ENCODE assay signal across 8 cellular contexts in genomic region chr19:45637890-45638667, GRCh38. TPM values are rescaled to one million over a fixed set of nuclear protein-coding genes. Genes with fewer than 3 reads are reported as not detected.
DNase-seq lines count a peak whose midpoint lies in the region; ATAC-seq, FAIRE-seq and TF ChIP-seq lines count a peak whose summit lies in the region.

No MANE protein-coding gene starts in this region.

- dilution Hi-C loops in endothelial cell of umbilical vein (cut with MboI; ENCODE audit: extremely low pct_ligation_motif_present, low sequenced_read_pairs), result no loop called here

- H3K27ac ChIP-seq in DND-41 (ENCODE audit: low read length) (0 out of 2 replicates have a peak overlapping the region, but pooled peaks have one; percentile 3), OCI-LY1 (ENCODE audit: low read depth, low read length, poor library complexity, severe bottlenecking) (no peak overlapping the region), endothelial cell of umbilical vein (ENCODE audit: insufficient read depth, low read depth, low read length) (no peak overlapping the region), neuronal stem cell (replicated peaks; ENCODE audit: low read length) (no peak overlapping the region)
- H3K27ac ChIP-seq in effector memory CD4-positive, alpha-beta T cell (ENCODE audit: insufficient read depth, low read length, poor library complexity, severe bottlenecking), result no peak overlapping the region

- TF ChIP-seq POLR2A in endothelial cell of umbilical vein (IDR thresholded peaks at IDR 0.05; ENCODE audit: low read depth, low read length), result no peak

- H3K4me3 ChIP-seq in DND-41 (ENCODE audit: low read depth in 1 of 2, low read length in 2 of 2) (peak overlapping the region; percentile 49 to 73; a peak in 3 of 4 replicates), OCI-LY1 (ENCODE audit: low read depth, low read length, poor library complexity, severe bottlenecking) (peak overlapping the region; percentile 71), endothelial cell of umbilical vein (replicated peaks in 1 of 3; ENCODE audit: insufficient read depth in 1 of 3, low read depth in 1 of 3, low read length in 3 of 3) (peak overlapping the region in 1 of 3 experiments; percentile 52), neuronal stem cell (ENCODE audit: low read length in 2 of 2) (no peak overlapping the region)
- no peak overlapping the region for H3K4me3 ChIP-seq in effector memory CD4-positive, alpha-beta T cell (ENCODE audit: insufficient read depth, low read depth, low read length, poor library complexity, severe bottlenecking)

- no peak overlapping the region for H2BK120ac ChIP-seq in neuronal stem cell (ENCODE audit: low read depth, low read length)

- no peaks in the 10 kb centered on the region for H3F3A ChIP-seq in OCI-LY1 (ENCODE audit: insufficient read depth, low read length)

- no peak overlapping the region for H2BK5ac ChIP-seq in neuronal stem cell (ENCODE audit: low read length)

- peak overlapping the region; percentile 81 for H2AK5ac ChIP-seq in neuronal stem cell (ENCODE audit: low read depth, low read length)

- H2BK15ac ChIP-seq in neuronal stem cell (ENCODE audit: low read length), result no peak overlapping the region

- H2AFZ ChIP-seq in DND-41 (ENCODE audit: low read depth, low read length), result no peak overlapping the region
- H2AFZ ChIP-seq in OCI-LY1 (ENCODE audit: low read length), result no peak overlapping the region
- H2AFZ ChIP-seq in endothelial cell of umbilical vein (ENCODE audit: low read depth, low read length), result no peak overlapping the region
- peak overlapping the region; percentile 6 for H2AFZ ChIP-seq in neuronal stem cell (ENCODE audit: low read length)

- POLR2A ChIA-PET in endothelial cell of umbilical vein (lab: Charles Lee), result no interaction called here

- no peaks in the 10 kb centered on the region for H3K79me1 ChIP-seq in neuronal stem cell (ENCODE audit: low read depth, low read length)

- no peak overlapping the region for H4K8ac ChIP-seq in neuronal stem cell (ENCODE audit: low read depth, low read length)

- peak; percentile 38 for FAIRE-seq in endothelial cell of umbilical vein (lab: Jason Lieb, UNC)

- TF ChIP-seq CTCF in DND-41 (IDR thresholded peaks at IDR 0.05; ENCODE audit: borderline replicate concordance, extremely low read depth, low read length, poor library complexity, severe bottlenecking) (no peak), OCI-LY1 (IDR thresholded peaks at IDR 0.05; ENCODE audit: low read length) (no peak), endothelial cell of umbilical vein (IDR thresholded peaks at IDR 0.05; ENCODE audit: extremely low read depth in 1 of 2, insufficient read depth in 1 of 2, low read depth in 1 of 2, low read length in 2 of 2) (no peak)

- H2BK12ac ChIP-seq in neuronal stem cell (ENCODE audit: low read length), result no peak overlapping the region

- H3K4me2 ChIP-seq in DND-41 (ENCODE audit: insufficient read depth, low read length), result peak overlapping the region; percentile 69
- H3K4me2 ChIP-seq in OCI-LY1 (ENCODE audit: low read length), result peak overlapping the region; percentile 62
- peak overlapping the region; percentile 64 for H3K4me2 ChIP-seq in endothelial cell of umbilical vein (ENCODE audit: insufficient read depth, low read length)
- H3K4me2 ChIP-seq in neuronal stem cell (ENCODE audit: insufficient read depth, low read length, poor library complexity, severe bottlenecking), result peak overlapping the region; percentile 38

- no peaks in the 10 kb centered on the region for H3K9me2 ChIP-seq in OCI-LY1 (ENCODE audit: low read depth, low read length)

- H3K18ac ChIP-seq in neuronal stem cell (ENCODE audit: low read length), result no peak overlapping the region

- ATAC-seq in DND-41 (ENCODE audit: insufficient read depth, low read depth) (no peak), GM21529 (IDR thresholded peaks at IDR 0.05; ENCODE audit: unreplicated experiment) (no peak), HG03432 (IDR thresholded peaks at IDR 0.05; ENCODE audit: unreplicated experiment) (no peak)

- H3K36me3 ChIP-seq in DND-41 (ENCODE audit: insufficient read depth, low read length) (peaks cover 6% of the 10 kb centered on the region), OCI-LY1 (ENCODE audit: insufficient read depth, low read length) (0 out of 2 replicates have a peak, but pooled peaks cover 4% of the 10 kb centered on the region), endothelial cell of umbilical vein (ENCODE audit: control insufficient read depth in 2 of 2, extremely low read depth in 1 of 2, insufficient read depth in 2 of 2, low read length in 2 of 2) (no peaks in the 10 kb centered on the region), neuronal stem cell (replicated peaks in 1 of 2; ENCODE audit: control insufficient read depth in 2 of 2, insufficient read depth in 2 of 2, low read length in 2 of 2) (no peaks in the 10 kb centered on the region)
- H3K36me3 ChIP-seq in effector memory CD4-positive, alpha-beta T cell (ENCODE audit: control insufficient read depth, insufficient read depth, low read length), result no peaks in the 10 kb centered on the region

- H3K9ac ChIP-seq in DND-41 (ENCODE audit: low read depth, low read length) (peak overlapping the region; percentile 71), OCI-LY1 (ENCODE audit: low read length) (peak overlapping the region; percentile 75), endothelial cell of umbilical vein (replicated peaks; ENCODE audit: extremely low read depth, insufficient read depth, low read length) (no peak overlapping the region), neuronal stem cell (ENCODE audit: low read depth, low read length, poor library complexity) (no peak overlapping the region)

- H3K79me2 ChIP-seq in DND-41 (ENCODE audit: insufficient read depth, low read length) (peaks cover 6% of the 10 kb centered on the region), OCI-LY1 (ENCODE audit: insufficient read depth, low read length) (no peaks in the 10 kb centered on the region), endothelial cell of umbilical vein (ENCODE audit: control insufficient read depth, insufficient read depth, low read length) (no peaks in the 10 kb centered on the region)

- TSS peak; percentile 33 for BruUV-seq in endothelial cell of umbilical vein (replicated peaks; lab: Mats Ljungman, UMichigan)

- no peak overlapping the region for H3K4ac ChIP-seq in neuronal stem cell (ENCODE audit: low read length)

- no peaks in the 10 kb centered on the region for H3K9me1 ChIP-seq in endothelial cell of umbilical vein (replicated peaks; ENCODE audit: control insufficient read depth, extremely low read depth, insufficient read depth, low read length)

- no peak overlapping the region for H4K91ac ChIP-seq in neuronal stem cell (ENCODE audit: low read depth, low read length, poor library complexity)

- H3K27me3 ChIP-seq in DND-41 (ENCODE audit: insufficient read depth, low read length, poor library complexity), result no peaks in the 10 kb centered on the region
- H3K27me3 ChIP-seq in OCI-LY1 (ENCODE audit: insufficient read depth, low read length), result no peaks in the 10 kb centered on the region
- no peaks in the 10 kb centered on the region for H3K27me3 ChIP-seq in endothelial cell of umbilical vein (ENCODE audit: control insufficient read depth in 2 of 2, insufficient read depth in 2 of 2, low read length in 2 of 2)
- H3K27me3 ChIP-seq in neuronal stem cell (ENCODE audit: control insufficient read depth in 3 of 3, insufficient read depth in 3 of 3, low read depth in 1 of 3, low read length in 3 of 3), result peaks cover 0 to 10% (median 0%) of the 10 kb centered on the region in 3 experiments
- H3K27me3 ChIP-seq in effector memory CD4-positive, alpha-beta T cell (replicated peaks; ENCODE audit: control insufficient read depth, insufficient read depth, low read length, poor library complexity, severe bottlenecking), result no peaks in the 10 kb centered on the region

- no peak overlapping the region for H3K23ac ChIP-seq in neuronal stem cell (ENCODE audit: low read depth, low read length, poor library complexity)

- CTCF ChIA-PET in endothelial cell of umbilical vein (lab: Charles Lee), result interaction anchor here (0.9 to 1.1 kb wide), 3 partner anchors 39 to 83 kb away, joined by 3 to 4 read pairs (median 3); no protein-coding TSS in a partner anchor

- H3K14ac ChIP-seq in neuronal stem cell (ENCODE audit: low read length), result no peak overlapping the region

- no peaks in the 10 kb centered on the region for H4K20me1 ChIP-seq in DND-41 (ENCODE audit: insufficient read depth, low read length)
- no peaks in the 10 kb centered on the region for H4K20me1 ChIP-seq in OCI-LY1 (ENCODE audit: insufficient read depth, low read length)
- no peaks in the 10 kb centered on the region for H4K20me1 ChIP-seq in endothelial cell of umbilical vein (replicated peaks; ENCODE audit: control insufficient read depth, extremely low read depth, insufficient read depth, low read length)

- DNase-seq in DND-41, result no peak
- DNase-seq in endothelial cell of umbilical vein (ENCODE audit: low read depth, low spot score), result no peak
- DNase-seq in neuronal stem cell (ENCODE audit: low spot score), result no peak
- DNase-seq in effector memory CD4-positive, alpha-beta T cell, result no peak
- no peak for DNase-seq in NCI-H128 (lab: John Stamatoyannopoulos, UW; ENCODE audit: unreplicated experiment)

- H3K9me3 ChIP-seq in DND-41 (ENCODE audit: insufficient read depth, low read length, severe bottlenecking) (no peaks in the 10 kb centered on the region), OCI-LY1 (ENCODE audit: low read length) (no peaks in the 10 kb centered on the region), endothelial cell of umbilical vein (replicated peaks; ENCODE audit: control insufficient read depth, insufficient read depth, low read length) (no peaks in the 10 kb centered on the region), neuronal stem cell (replicated peaks in 1 of 2; ENCODE audit: control insufficient read depth in 2 of 2, insufficient read depth in 1 of 2, low read depth in 1 of 2, low read length in 2 of 2) (no peaks in the 10 kb centered on the region)
- no peaks in the 10 kb centered on the region for H3K9me3 ChIP-seq in effector memory CD4-positive, alpha-beta T cell (ENCODE audit: control insufficient read depth, low read length)

- peaks cover 48% of the 10 kb centered on the region for H3K4me1 ChIP-seq in DND-41 (ENCODE audit: insufficient read depth, low read length)
- peaks cover 42% of the 10 kb centered on the region for H3K4me1 ChIP-seq in OCI-LY1 (ENCODE audit: insufficient read depth, low read length, severe bottlenecking)
- H3K4me1 ChIP-seq in endothelial cell of umbilical vein (ENCODE audit: control insufficient read depth, extremely low read depth, insufficient read depth, low read length), result peaks cover 35% of the 10 kb centered on the region
- H3K4me1 ChIP-seq in neuronal stem cell (ENCODE audit: control insufficient read depth in 2 of 2, insufficient read depth in 1 of 2, low read depth in 1 of 2, low read length in 2 of 2), result peaks cover 5 to 20% of the 10 kb centered on the region in 2 donors
- H3K4me1 ChIP-seq in effector memory CD4-positive, alpha-beta T cell (ENCODE audit: control insufficient read depth, insufficient read depth, low read length, poor library complexity, severe bottlenecking), result peaks cover 22% of the 10 kb centered on the region

- intact Hi-C loops in endothelial cell of umbilical vein (cut with micrococcal nuclease), result no loop called here

- WGBS in neuronal stem cell (ENCODE audit: extremely low coverage in 2 of 2, insufficient read length in 2 of 2, insufficient replicate concordance in 1 of 2), 2 donors, result no CpG with 5 or more reads among the region's 19 CpGs

RNA-seq across cellular contexts. Expression of gene EML2, which starts 1.1 kb away (rescaled TPM):
- 27.4 and 28.9 TPM in 2 replicates for total RNA-seq in endothelial cell of umbilical vein
- 23.3 and 23.8 TPM in 2 replicates for polyA plus RNA-seq in endothelial cell of umbilical vein
- 13.7 and 15.6 TPM in 2 replicates for polyA plus RNA-seq in endothelial cell of umbilical vein (2011; cell fraction: cytosol; rRNA removed)
- 88.8 and 100 TPM in 2 replicates for polyA plus RNA-seq in endothelial cell of umbilical vein (2011; cell fraction: nucleus; rRNA removed)
- 17.1 and 22.3 TPM in 2 replicates for polyA plus RNA-seq in endothelial cell of umbilical vein (2012)
- 22.2 and 38.8 TPM in 2 replicates for polyA minus RNA-seq in endothelial cell of umbilical vein
- 28.3 TPM for polyA minus RNA-seq in endothelial cell of umbilical vein (2011; cell fraction: cytosol; rRNA and poly(A)+ RNA removed)
- polyA minus RNA-seq in endothelial cell of umbilical vein (2011; cell fraction: nucleus; rRNA and poly(A)+ RNA removed), result 18.9 and 24.5 TPM in 2 replicates
- polyA plus RNA-seq in neuronal stem cell (2013, experiment 1 of 2), result 8.1 TPM
- 8.1 TPM for polyA plus RNA-seq in neuronal stem cell (2013, experiment 2 of 2)

RNA-seq across cellular contexts. Expression of gene GIPR, which starts 29.9 kb away (rescaled TPM):
- not detected in 2 replicates for total RNA-seq in endothelial cell of umbilical vein
- not detected in 2 replicates for polyA plus RNA-seq in endothelial cell of umbilical vein
- polyA plus RNA-seq in endothelial cell of umbilical vein (2011; cell fraction: cytosol; rRNA removed), result not detected in 2 replicates
- polyA plus RNA-seq in endothelial cell of umbilical vein (2011; cell fraction: nucleus; rRNA removed), result 0.04 and 0.07 TPM in 2 replicates
- polyA plus RNA-seq in endothelial cell of umbilical vein (2012), result not detected in 2 replicates
- polyA minus RNA-seq in endothelial cell of umbilical vein, result 0.12 and 1.9 TPM in 2 replicates
- polyA minus RNA-seq in endothelial cell of umbilical vein (2011; cell fraction: cytosol; rRNA and poly(A)+ RNA removed), result not detected
- polyA minus RNA-seq in endothelial cell of umbilical vein (2011; cell fraction: nucleus; rRNA and poly(A)+ RNA removed), result 0.19 TPM in 1 of 2 replicates, not detected in the other
- 0.17 TPM for polyA plus RNA-seq in neuronal stem cell (2013, experiment 1 of 2)
- 0.03 TPM for polyA plus RNA-seq in neuronal stem cell (2013, experiment 2 of 2)

RNA-seq across cellular contexts. Expression of gene GPR4, which starts 36.1 kb away (rescaled TPM):
- total RNA-seq in endothelial cell of umbilical vein, result 26.7 and 30.3 TPM in 2 replicates
- polyA plus RNA-seq in endothelial cell of umbilical vein, result 13.4 and 17.9 TPM in 2 replicates
- 9.8 and 13.2 TPM in 2 replicates for polyA plus RNA-seq in endothelial cell of umbilical vein (2011; cell fraction: cytosol; rRNA removed)
- polyA plus RNA-seq in endothelial cell of umbilical vein (2011; cell fraction: nucleus; rRNA removed), result 6.1 and 14.3 TPM in 2 replicates
- 13.1 and 37.5 TPM in 2 replicates for polyA plus RNA-seq in endothelial cell of umbilical vein (2012)
- polyA minus RNA-seq in endothelial cell of umbilical vein, result 5.6 and 6.7 TPM in 2 replicates
- not detected for polyA minus RNA-seq in endothelial cell of umbilical vein (2011; cell fraction: cytosol; rRNA and poly(A)+ RNA removed)
- 3.5 and 6.2 TPM in 2 replicates for polyA minus RNA-seq in endothelial cell of umbilical vein (2011; cell fraction: nucleus; rRNA and poly(A)+ RNA removed)
- 0.04 TPM for polyA plus RNA-seq in neuronal stem cell (2013, experiment 1 of 2)
- 0.06 TPM for polyA plus RNA-seq in neuronal stem cell (2013, experiment 2 of 2)

RNA-seq across cellular contexts. Expression of gene OPA3, which starts 53.5 kb away (rescaled TPM):
- 13.8 and 15.4 TPM in 2 replicates for total RNA-seq in endothelial cell of umbilical vein
- polyA plus RNA-seq in endothelial cell of umbilical vein, result 16.0 and 17.1 TPM in 2 replicates
- polyA plus RNA-seq in endothelial cell of umbilical vein (2011; cell fraction: cytosol; rRNA removed), result 14.5 and 14.6 TPM in 2 replicates
- 8.3 and 8.4 TPM in 2 replicates for polyA plus RNA-seq in endothelial cell of umbilical vein (2011; cell fraction: nucleus; rRNA removed)
- polyA plus RNA-seq in endothelial cell of umbilical vein (2012), result 7.5 and 9.7 TPM in 2 replicates
- polyA minus RNA-seq in endothelial cell of umbilical vein, result 15.8 and 23.6 TPM in 2 replicates
- 3.9 TPM for polyA minus RNA-seq in endothelial cell of umbilical vein (2011; cell fraction: cytosol; rRNA and poly(A)+ RNA removed)
- polyA minus RNA-seq in endothelial cell of umbilical vein (2011; cell fraction: nucleus; rRNA and poly(A)+ RNA removed), result 6.0 and 8.0 TPM in 2 replicates
- polyA plus RNA-seq in neuronal stem cell (2013, experiment 1 of 2), result 6.8 TPM
- 7.3 TPM for polyA plus RNA-seq in neuronal stem cell (2013, experiment 2 of 2)

RNA-seq across cellular contexts. Expression of gene SNRPD2, which starts 53.7 kb away (rescaled TPM):
- total RNA-seq in endothelial cell of umbilical vein, result 519 and 532 TPM in 2 replicates
- 406 and 512 TPM in 2 replicates for polyA plus RNA-seq in endothelial cell of umbilical vein
- polyA plus RNA-seq in endothelial cell of umbilical vein (2011; cell fraction: cytosol; rRNA removed), result 648 and 876 TPM in 2 replicates
- 199 and 204 TPM in 2 replicates for polyA plus RNA-seq in endothelial cell of umbilical vein (2011; cell fraction: nucleus; rRNA removed)
- 523 and 699 TPM in 2 replicates for polyA plus RNA-seq in endothelial cell of umbilical vein (2012)
- 216 and 235 TPM in 2 replicates for polyA minus RNA-seq in endothelial cell of umbilical vein
- polyA minus RNA-seq in endothelial cell of umbilical vein (2011; cell fraction: cytosol; rRNA and poly(A)+ RNA removed), result 64.3 TPM
- 23.7 and 27.2 TPM in 2 replicates for polyA minus RNA-seq in endothelial cell of umbilical vein (2011; cell fraction: nucleus; rRNA and poly(A)+ RNA removed)
- polyA plus RNA-seq in neuronal stem cell (2013, experiment 1 of 2), result 2,162 TPM
- polyA plus RNA-seq in neuronal stem cell (2013, experiment 2 of 2), result 2,125 TPM

Comparison
In these comparisons a context has a peak if more than half of its experiments do, and no peak if none do; other contexts are left out.
1. H3K4me3 ChIP-seq: peak in DND-41 (2 of 2) and OCI-LY1 (single experiment); none in neuronal stem cell (0 of 2) and effector memory CD4-positive, alpha-beta T cell (single experiment).
2. H3K9ac ChIP-seq: peak in DND-41 (single experiment) and OCI-LY1 (single experiment); none in endothelial cell of umbilical vein (single experiment) and neuronal stem cell (single experiment).
3. Peak in every context shown above with its lines, with median percentiles within 50 percentile points of each other: H3K4me2 ChIP-seq.